8 cellular contexts compared by ENCODE assay signal in genomic region chr2:224158061-224158460, GRCh38.
"Had no signal": no experiment of that assay in that cellular context is flagged by ENCODE, and none has a peak within 500 bp of the region (broad histone marks: within the 10 kb centered on the region; RNA-seq: fewer than 3 reads in every experiment).

No MANE protein-coding gene starts in this region.

- FAIRE-seq: G401.6, GM12878, GM12891, GM12892, GM18507, GM19239 had no signal

- ATAC-seq: GM12878 had no signal

- DNase-seq: GDM1, GF-D8 had no signal

- H3K4me3 ChIP-seq: GM12878 had no signal
